In the genomic region with DNA sequence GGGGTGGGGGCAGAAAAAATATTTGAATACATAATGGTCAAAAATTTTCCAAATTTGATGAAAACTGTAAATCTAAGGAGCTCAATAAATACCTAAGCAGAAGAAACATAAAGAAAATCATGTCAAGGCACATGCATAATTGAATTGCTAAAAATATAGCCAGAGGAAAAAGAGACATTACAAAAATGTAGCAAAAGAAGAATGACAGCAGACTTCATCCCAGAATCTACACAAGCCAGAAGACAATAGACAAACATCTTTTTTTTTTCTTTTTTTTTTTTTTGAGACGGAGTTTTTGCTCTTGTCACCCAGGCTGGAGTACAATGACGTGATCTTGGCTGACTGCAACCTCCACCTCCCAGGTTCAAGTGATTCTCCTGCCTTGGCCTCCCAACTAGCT, we compare ENCODE assay signal across 37 cellular contexts.
"Had no signal": no experiment of that assay in that cellular context is flagged by ENCODE, and none has a peak within 500 bp of the region (broad histone marks: within the 10 kb centered on the region; RNA-seq: fewer than 3 reads in every experiment).

No MANE protein-coding gene starts in this region.

- H3K27ac ChIP-seq: ascending aorta, breast epithelium, cardiac muscle cell, coronary artery, dorsolateral prefrontal cortex, esophagus muscularis mucosa, foreskin keratinocyte, gastrocnemius medialis, heart left ventricle, WERI-Rb-1 had no signal

- H3K9me3 ChIP-seq: gastrocnemius medialis had no signal

- H3K4me1 Mint-ChIP-seq: activated CD4-positive, alpha-beta T cell treated with anti-CD3 and anti-CD28 coated beads for 36 hours; activated CD4-positive, alpha-beta T cell treated with anti-CD3 and anti-CD28 coated beads, Interleukin-2, amount 10 ng/mL, durations not matched to agents 24 days and 14 days; activated CD8-positive, alpha-beta memory T cell treated with anti-CD3 and anti-CD28 coated beads, Interleukin-2, amount 10 ng/mL, durations not matched to agents 7 days and 5 days; activated naive CD4-positive, alpha-beta T cell treated with anti-CD3 and anti-CD28 coated beads, Interleukin-2, amount 10 ng/mL, durations not matched to agents 7 days and 5 days; brain; endodermal cell; T-helper 17 cell had no signal

- DNase-seq: activated CD4-positive, alpha-beta memory T cell treated with anti-CD3 and anti-CD28 coated beads for 36 hours; activated CD4-positive, alpha-beta T cell treated with anti-CD3 and anti-CD28 coated beads for 36 hours; activated CD4-positive, alpha-beta T cell treated with anti-CD3 and anti-CD28 coated beads, Interleukin-2, amount 10 ng/mL, durations not matched to agents 24 days and 14 days; activated CD4-positive, CD25-positive, alpha-beta regulatory T cell; activated CD4-positive, CD25-positive, alpha-beta regulatory T cell treated with anti-CD3 and anti-CD28 coated beads, Interleukin-2, amount 50 U/mL, for 72 hours; activated CD8-positive, alpha-beta memory T cell treated with anti-CD3 and anti-CD28 coated beads, Interleukin-2, amount 10 ng/mL, durations not matched to agents 7 days and 5 days; activated CD8-positive, alpha-beta memory T cell treated with anti-CD3 and anti-CD28 coated beads, Interleukin-2, amount 50 U/mL, for 4 hours; activated CD8-positive, alpha-beta T cell treated with anti-CD3 and anti-CD28 coated beads, Interleukin-2, amount 10 ng/mL, durations not matched to agents 7 days and 5 days; activated effector memory CD4-positive, alpha-beta T cell treated with anti-CD3 and anti-CD28 coated beads, Interleukin-2, amount 50 U/mL, for 16 hours; activated naive CD4-positive, alpha-beta T cell; activated naive CD4-positive, alpha-beta T cell treated with anti-CD3 and anti-CD28 coated beads, Interleukin-2, amount 10 ng/mL, durations not matched to agents 7 days and 5 days; activated T-cell treated with anti-CD3 and anti-CD28 coated beads, Interleukin-2, amount 50 U/mL, for 1 hour; activated T-cell treated with anti-CD3 and anti-CD28 coated beads, Interleukin-2, amount 50 U/mL, for 48 hours; central memory CD4-positive, alpha-beta T cell; dorsolateral prefrontal cortex; effector memory CD4-positive, alpha-beta T cell; endodermal cell; erythroblast; foreskin keratinocyte; gastrocnemius medialis; glutamatergic neuron; heart left ventricle; T-helper 1 cell; T-helper 17 cell; T1000; WERI-Rb-1 had no signal

- H3K4me1 ChIP-seq: ascending aorta, breast epithelium, esophagus muscularis mucosa, foreskin keratinocyte, gastrocnemius medialis, heart left ventricle had no signal

- H3K27me3 ChIP-seq: ascending aorta, breast epithelium, cardiac muscle cell, dorsolateral prefrontal cortex, esophagus muscularis mucosa, foreskin keratinocyte, gastrocnemius medialis, heart left ventricle had no signal

- H3K4me3 Mint-ChIP-seq: activated CD4-positive, alpha-beta memory T cell treated with anti-CD3 and anti-CD28 coated beads for 36 hours; activated CD4-positive, alpha-beta T cell treated with anti-CD3 and anti-CD28 coated beads for 36 hours; activated CD4-positive, alpha-beta T cell treated with anti-CD3 and anti-CD28 coated beads, Interleukin-2, amount 10 ng/mL, durations not matched to agents 24 days and 14 days; activated CD8-positive, alpha-beta memory T cell treated with anti-CD3 and anti-CD28 coated beads, Interleukin-2, amount 10 ng/mL, durations not matched to agents 7 days and 5 days; activated CD8-positive, alpha-beta T cell treated with anti-CD3 and anti-CD28 coated beads, Interleukin-2, amount 10 ng/mL, durations not matched to agents 7 days and 5 days; activated naive CD4-positive, alpha-beta T cell treated with anti-CD3 and anti-CD28 coated beads, Interleukin-2, amount 10 ng/mL, durations not matched to agents 7 days and 5 days; activated T-helper 1 cell treated with anti-CD3 and anti-CD28 coated beads, Interleukin-12 subunit alpha, Interleukin-12 subunit beta, Interleukin-2, Interleukin-4 antibody, amounts not matched to agents 30 ng/mL and 10 ng/mL and 1 ng/mL, durations not matched to agents 14 hours and 24 hours and 36 hours; brain; dendritic cell treated with granulocyte-macrophage colony-stimulating factor and Interleukin-4, amounts not matched to agents 40 ng/mL and 50 ng/mL, for 4 days; endodermal cell; T-helper 17 cell; T-helper 2 cell treated with Interferon-gamma antibody and Interleukin-4, amounts not matched to agents 5 μg/mL and 100 μg/mL, for 36 hours had no signal

- H3K27me3 Mint-ChIP-seq: activated CD4-positive, alpha-beta memory T cell treated with anti-CD3 and anti-CD28 coated beads for 36 hours; activated CD4-positive, alpha-beta T cell treated with anti-CD3 and anti-CD28 coated beads for 36 hours; activated CD4-positive, alpha-beta T cell treated with anti-CD3 and anti-CD28 coated beads, Interleukin-2, amount 10 ng/mL, durations not matched to agents 24 days and 14 days; activated CD8-positive, alpha-beta memory T cell treated with anti-CD3 and anti-CD28 coated beads, Interleukin-2, amount 10 ng/mL, durations not matched to agents 7 days and 5 days; activated naive CD4-positive, alpha-beta T cell treated with anti-CD3 and anti-CD28 coated beads, Interleukin-2, amount 10 ng/mL, durations not matched to agents 7 days and 5 days; brain; dendritic cell treated with granulocyte-macrophage colony-stimulating factor and Interleukin-4, amounts not matched to agents 40 ng/mL and 50 ng/mL, for 4 days; T-helper 17 cell had no signal

- H3K27ac Mint-ChIP-seq: activated CD4-positive, alpha-beta memory T cell treated with anti-CD3 and anti-CD28 coated beads for 36 hours; activated CD4-positive, alpha-beta T cell treated with anti-CD3 and anti-CD28 coated beads for 36 hours; activated CD4-positive, alpha-beta T cell treated with anti-CD3 and anti-CD28 coated beads, Interleukin-2, amount 10 ng/mL, durations not matched to agents 24 days and 14 days; activated CD8-positive, alpha-beta memory T cell treated with anti-CD3 and anti-CD28 coated beads, Interleukin-2, amount 10 ng/mL, durations not matched to agents 7 days and 5 days; activated CD8-positive, alpha-beta T cell treated with anti-CD3 and anti-CD28 coated beads, Interleukin-2, amount 10 ng/mL, durations not matched to agents 7 days and 5 days; activated naive CD4-positive, alpha-beta T cell treated with anti-CD3 and anti-CD28 coated beads, Interleukin-2, amount 10 ng/mL, durations not matched to agents 7 days and 5 days; activated naive CD4-positive, alpha-beta T cell treated with anti-CD3 and anti-CD28 coated beads, Interleukin-2, amount 50 U/mL, for 72 hours; activated T-helper 1 cell treated with anti-CD3 and anti-CD28 coated beads, Interleukin-12 subunit alpha, Interleukin-12 subunit beta, Interleukin-2, Interleukin-4 antibody, amounts not matched to agents 30 ng/mL and 10 ng/mL and 1 ng/mL, durations not matched to agents 14 hours and 24 hours and 36 hours; activated T-helper 2 cell treated with anti-CD3 and anti-CD28 coated beads, Interferon-gamma antibody, Interleukin-2, Interleukin-4, amounts not matched to agents 10 μg/mL and 5 μg/mL and 100 μg/mL, durations not matched to agents 14 hours and 24 hours and 36 hours; brain; dendritic cell treated with granulocyte-macrophage colony-stimulating factor and Interleukin-4, amounts not matched to agents 40 ng/mL and 50 ng/mL, for 4 days; endodermal cell; T-helper 17 cell; T-helper 2 cell treated with Interferon-gamma antibody and Interleukin-4, amounts not matched to agents 5 μg/mL and 100 μg/mL, for 36 hours had no signal

- H3K4me3 ChIP-seq: ascending aorta, breast epithelium, cardiac muscle cell, coronary artery, dorsolateral prefrontal cortex, esophagus muscularis mucosa, gastrocnemius medialis, heart left ventricle had no signal

- ATAC-seq: activated CD4-positive, alpha-beta T cell treated with anti-CD3 and anti-CD28 coated beads for 36 hours; activated CD8-positive, alpha-beta memory T cell treated with anti-CD3 and anti-CD28 coated beads, Interleukin-2, amount 10 ng/mL, durations not matched to agents 7 days and 5 days; activated CD8-positive, alpha-beta T cell treated with anti-CD3 and anti-CD28 coated beads, Interleukin-2, amount 10 ng/mL, durations not matched to agents 7 days and 5 days; activated naive CD4-positive, alpha-beta T cell treated with anti-CD3 and anti-CD28 coated beads, Interleukin-2, amount 50 U/mL, for 72 hours; foreskin keratinocyte; gastrocnemius medialis; heart left ventricle; T-helper 17 cell had no signal
